ENCODE assay signal across 8 cellular contexts in genomic region chr1:1122078-1122811, GRCh38. TPM values are rescaled to one million over a fixed set of nuclear protein-coding genes. Genes with fewer than 3 reads are reported as not detected.
DNase-seq lines count a peak whose midpoint lies in the region; ATAC-seq and TF ChIP-seq lines count a peak whose summit lies in the region.

No MANE protein-coding gene starts in this region.

- no peaks in the 10 kb centered on the region for H3K36me3 ChIP-seq in GM23248 (ENCODE audit: low read depth)

- H3K4me1 Mint-ChIP-seq in activated CD4-positive, alpha-beta T cell treated with anti-CD3 and anti-CD28 coated beads, Interleukin-2, amount 10 ng/mL, durations not matched to agents 24 days and 14 days, result no peaks in the 10 kb centered on the region

- H3K27me3 ChIP-seq in GM23248 (replicated peaks; ENCODE audit: insufficient read depth), result no peaks in the 10 kb centered on the region

- no peak overlapping the region for H3K9ac ChIP-seq in GM23248

- H3K27ac ChIP-seq in GM23248, result no peak overlapping the region
- no peak overlapping the region for H3K27ac ChIP-seq in coronary artery

- H3K4me3 ChIP-seq in GM23248, result peak overlapping the region; percentile 56; the same call in 1 of the 2 replicates
- H3K4me3 ChIP-seq in coronary artery, result peak overlapping the region; percentile 48
- H3K4me3 ChIP-seq in lower leg skin (ENCODE audit: low read depth, poor library complexity, severe bottlenecking), result no peak overlapping the region

- no peaks in the 10 kb centered on the region for H3K9me3 Mint-ChIP-seq in activated CD4-positive, alpha-beta T cell treated with anti-CD3 and anti-CD28 coated beads, Interleukin-2, amount 10 ng/mL, durations not matched to agents 24 days and 14 days

- no peak overlapping the region for H3K4me3 Mint-ChIP-seq in activated CD4-positive, alpha-beta T cell treated with anti-CD3 and anti-CD28 coated beads, Interleukin-2, amount 10 ng/mL, durations not matched to agents 24 days and 14 days

- peak overlapping the region; percentile 53 for H3K4me2 ChIP-seq in GM23248 (ENCODE audit: unreplicated experiment)

- no peak for ATAC-seq in HG03025 (IDR thresholded peaks at IDR 0.05; ENCODE audit: low FRiP score, unreplicated experiment)

- H3K9me2 ChIP-seq in GM23248 (ENCODE audit: insufficient read depth), result no peaks in the 10 kb centered on the region

- intact Hi-C loops in activated CD4-positive, alpha-beta T cell treated with anti-CD3 and anti-CD28 coated beads, Interleukin-2, amount 10 ng/mL, durations not matched to agents 24 days and 14 days (cut with micrococcal nuclease), result loop anchor here (1.0 to 2.0 kb wide), 4 partner anchors 87 to 168 kb away; no protein-coding TSS in a partner anchor
- intact Hi-C loops in lower leg skin (cut with DNase I; ENCODE audit: low total_unique reads), result loop anchor here (2.0 kb wide), 1 partner anchor 171 kb away; no protein-coding TSS in a partner anchor

- H3K27me3 Mint-ChIP-seq in activated CD4-positive, alpha-beta T cell treated with anti-CD3 and anti-CD28 coated beads, Interleukin-2, amount 10 ng/mL, durations not matched to agents 24 days and 14 days, result peaks cover 9% of the 10 kb centered on the region

- no peaks in the 10 kb centered on the region for H3K36me3 Mint-ChIP-seq in activated CD4-positive, alpha-beta T cell treated with anti-CD3 and anti-CD28 coated beads, Interleukin-2, amount 10 ng/mL, durations not matched to agents 24 days and 14 days (ENCODE audit: low read depth)

- H2AFZ ChIP-seq in GM23248, result peak overlapping the region; percentile 71

- peak; percentile 83 for TF ChIP-seq CTCF in coronary artery (IDR thresholded peaks at IDR 0.05)
- TF ChIP-seq CTCF in lower leg skin (IDR thresholded peaks at IDR 0.05), result peak in 1 of 3 donors; percentile 58

- H3K79me2 ChIP-seq in GM23248 (ENCODE audit: insufficient read depth), result no peaks in the 10 kb centered on the region

- WGBS in GM23248 (ENCODE audit: low coverage in 1 of 2, low lambda C conversion rate in 2 of 2, missing lambda C conversion rate in 2 of 2), 2 experiments, result 2 to 9% methylated on average over 22 to 28 of the region's 39 CpGs
- 23 to 24% methylated on average over 18 to 19 of the region's 39 CpGs for WGBS in lower leg skin, 2 donors

- H4K20me1 ChIP-seq in GM23248 (ENCODE audit: insufficient read depth), result no peaks in the 10 kb centered on the region

- no peaks in the 10 kb centered on the region for H3K4me1 ChIP-seq in GM23248 (ENCODE audit: insufficient read depth)

- no peak for TF ChIP-seq POLR2A in lower leg skin (IDR thresholded peaks at IDR 0.05)

- H3F3A ChIP-seq in GM23248 (ENCODE audit: insufficient read depth), result no peaks in the 10 kb centered on the region

- in situ Hi-C loops in GM23248 (cut with MboI), result no loop called here

- H3K27ac Mint-ChIP-seq in activated CD4-positive, alpha-beta T cell treated with anti-CD3 and anti-CD28 coated beads, Interleukin-2, amount 10 ng/mL, durations not matched to agents 24 days and 14 days, result peak overlapping the region; percentile 25

- DNase-seq in CMK (ENCODE audit: low read depth) (peak; percentile 71), GM23248 (peak; percentile 89), NCI-H2196 treated with DMSO at 0.1 percent for 48 hours (lab: John Stamatoyannopoulos, UW; ENCODE audit: unreplicated experiment) (peak; percentile 35), coronary artery (ENCODE audit: low spot score) (no peak), lower leg skin (ENCODE audit: low spot score in 2 of 2) (peak; percentile 68 to 96)
- peak; percentile 96 for DNase-seq in activated CD4-positive, alpha-beta T cell treated with anti-CD3 and anti-CD28 coated beads, Interleukin-2, amount 10 ng/mL, durations not matched to agents 24 days and 14 days
- peak; percentile 88 for DNase-seq in stimulated activated CD4-positive, alpha-beta T cell treated with anti-CD3 and anti-CD28 coated beads, Interleukin-4, amount 100 ng/mL, for 1 hour

- no peaks in the 10 kb centered on the region for H3K9me3 ChIP-seq in GM23248 (ENCODE audit: low read depth)

RNA-seq across cellular contexts. Expression of gene C1orf159, which starts 6.4 kb away (rescaled TPM):
- total RNA-seq in GM23248 (2014; rRNA removed; shearing (Covaris generic)), result 5.2 and 13.1 TPM in 2 replicates
- 11.0 and 11.4 TPM in 2 replicates for polyA plus RNA-seq in GM23248 (2016; fragmentation: Nextera tagmentation; extraction: Ambion mirVana)
- 24.5 and 28.0 TPM in 2 replicates for total RNA-seq in activated CD4-positive, alpha-beta T cell treated with anti-CD3 and anti-CD28 coated beads, Interleukin-2, amount 10 ng/mL, durations not matched to agents 24 days and 14 days
- total RNA-seq in lower leg skin, result 10 to 100 TPM; 16.1 to 36.0 (median 21.5) TPM

RNA-seq across cellular contexts. Expression of gene RNF223, which starts 48.1 kb away (rescaled TPM):
- total RNA-seq in GM23248 (2014; rRNA removed; shearing (Covaris generic)), result not detected in 2 replicates
- polyA plus RNA-seq in GM23248 (2016; fragmentation: Nextera tagmentation; extraction: Ambion mirVana), result not detected in 2 replicates
- not detected in 2 replicates for total RNA-seq in activated CD4-positive, alpha-beta T cell treated with anti-CD3 and anti-CD28 coated beads, Interleukin-2, amount 10 ng/mL, durations not matched to agents 24 days and 14 days
- total RNA-seq in lower leg skin, result 10 to 100 TPM in 2 of 4 donors, 1 to 10 TPM in 2; 9.4 to 19.5 (median 10.5) TPM

RNA-seq across cellular contexts. Expression of gene TTLL10, which starts 51.4 kb away (rescaled TPM):
- total RNA-seq in GM23248 (2014; rRNA removed; shearing (Covaris generic)), result not detected in 2 replicates
- not detected in 2 replicates for polyA plus RNA-seq in GM23248 (2016; fragmentation: Nextera tagmentation; extraction: Ambion mirVana)
- total RNA-seq in activated CD4-positive, alpha-beta T cell treated with anti-CD3 and anti-CD28 coated beads, Interleukin-2, amount 10 ng/mL, durations not matched to agents 24 days and 14 days, result not detected in 2 replicates
- not detected for total RNA-seq in lower leg skin

Comparison
In these comparisons a context has a peak if more than half of its experiments do, and no peak if none do; other contexts are left out.
1. RNA of gene RNF223, which starts 48.1 kb away (total RNA-seq): 9.4 to 19.5 TPM in lower leg skin; not detected in GM23248 and not detected in activated CD4-positive, alpha-beta T cell treated with anti-CD3 and anti-CD28 coated beads, Interleukin-2, amount 10 ng/mL, durations not matched to agents 24 days and 14 days; every median in the first group is over 10 times any median in the second.